In genomic region chr6:73985891-73986290, GRCh38 we compare ENCODE assay signal across 15 cellular contexts.
A peak's percentile ranks its signal among the peaks of the same experiment; 100 is the strongest.
DNase-seq lines count a peak whose midpoint lies in the region; ATAC-seq, FAIRE-seq and TF ChIP-seq lines count a peak whose summit lies in the region.
"Had no signal": no experiment of that assay in that cellular context is flagged by ENCODE, and none has a peak within 500 bp of the region (broad histone marks: within the 10 kb centered on the region; RNA-seq: fewer than 3 reads in every experiment).

No MANE protein-coding gene starts in this region.

- H3K9me3 Mint-ChIP-seq in astrocyte (ENCODE audit: unreplicated experiment): peaks cover 2% of the 10 kb centered on the region
- H3K9me3 Mint-ChIP-seq: activated T-helper 1 cell treated with anti-CD3 and anti-CD28 coated beads, Interleukin-12 subunit alpha, Interleukin-12 subunit beta, Interleukin-2, Interleukin-4 antibody, amounts not matched to agents 30 ng/mL and 10 ng/mL and 1 ng/mL, durations not matched to agents 14 hours and 24 hours and 36 hours had no signal

- TF ChIP-seq CTCF in AG10803 (conservative IDR thresholded peaks at IDR 0.05; ENCODE audit: low read length) (peak; percentile 60), astrocyte (IDR thresholded peaks at IDR 0.05; ENCODE audit: insufficient read depth, low read depth, low read length) (no peak), keratinocyte (optimal IDR thresholded peaks at IDR 0.05 in 1 of 3, IDR thresholded peaks at IDR 0.05 in 1 of 3, conservative IDR thresholded peaks at IDR 0.05 in 1 of 3; ENCODE audit: extremely low read depth in 1 of 3, insufficient read depth in 2 of 3, low read length in 3 of 3) (peak; percentile 54 to 85 (median 82)), testis (IDR thresholded peaks at IDR 0.05) (no peak)

- no peaks in the 10 kb centered on the region for H3K36me3 Mint-ChIP-seq in astrocyte (ENCODE audit: low read depth, unreplicated experiment)

- no peaks in the 10 kb centered on the region for H3K27me3 Mint-ChIP-seq in astrocyte (ENCODE audit: low read depth, unreplicated experiment)

- WGBS in testis, 2 donors: 41 to 46% methylated on average over 2 of the region's 2 CpGs

- H3K9me3 ChIP-seq in astrocyte (ENCODE audit: insufficient read depth, low read depth, low read length) (no peaks in the 10 kb centered on the region), keratinocyte (ENCODE audit: control insufficient read depth, low read depth, low read length) (no peaks in the 10 kb centered on the region), testis (no peaks in the 10 kb centered on the region)
- H3K9me3 ChIP-seq: neutrophil had no signal

- no peak overlapping the region for H3K9ac ChIP-seq in astrocyte (ENCODE audit: low read length)
- no peak overlapping the region for H3K9ac ChIP-seq in keratinocyte (ENCODE audit: control insufficient read depth, extremely low read depth, insufficient read depth, low read length)

- no peak for TF ChIP-seq POLR2A in testis (IDR thresholded peaks at IDR 0.05)

- dilution Hi-C loops in keratinocyte (cut with MboI; ENCODE audit: extremely low pct_ligation_motif_present, low sequenced_read_pairs): no loop called here

- H3K4me1 Mint-ChIP-seq in astrocyte (ENCODE audit: low read depth, unreplicated experiment): peaks cover 20% of the 10 kb centered on the region

- H2AFZ ChIP-seq in astrocyte (ENCODE audit: low read depth, low read length) (no peak overlapping the region), keratinocyte (ENCODE audit: control insufficient read depth, low read length) (no peak overlapping the region)

- ATAC-seq in HG02759 (IDR thresholded peaks at IDR 0.05; ENCODE audit: unreplicated experiment): no peak

- peak; percentile 100 for DNase-seq in AG10803 (ENCODE audit: low read depth)
- DNase-seq in HS-5 (ENCODE audit: low read depth): peak; percentile 47
- peak; percentile 5 for DNase-seq in astrocyte (ENCODE audit: low read depth)
- no peak for DNase-seq in keratinocyte (ENCODE audit: low read depth, low spot score)
- DNase-seq in testis: no peak
- DNase-seq in NCI-H2171 treated with DMSO at 0.1 percent for 48 hours (lab: John Stamatoyannopoulos, UW): no peak
- DNase-seq in NCI-H2081 (lab: John Stamatoyannopoulos, UW): no peak
- DNase-seq: GOT3; stimulated activated CD4-positive, alpha-beta T cell treated with anti-CD3 and anti-CD28 coated beads, Interleukin-4, amount 100 ng/mL, for 1 hour had no signal

- no peaks in the 10 kb centered on the region for H3K27me3 ChIP-seq in astrocyte (ENCODE audit: insufficient read depth, low read length)
- no peaks in the 10 kb centered on the region for H3K27me3 ChIP-seq in keratinocyte (ENCODE audit: control insufficient read depth, extremely low read depth, insufficient read depth, low read length)
- no peaks in the 10 kb centered on the region for H3K27me3 ChIP-seq in testis
- H3K27me3 ChIP-seq: neutrophil, tibial nerve had no signal

- H3K4me3 Mint-ChIP-seq in astrocyte (ENCODE audit: unreplicated experiment): no peak overlapping the region
- H3K4me3 Mint-ChIP-seq: activated T-helper 1 cell treated with anti-CD3 and anti-CD28 coated beads, Interleukin-12 subunit alpha, Interleukin-12 subunit beta, Interleukin-2, Interleukin-4 antibody, amounts not matched to agents 30 ng/mL and 10 ng/mL and 1 ng/mL, durations not matched to agents 14 hours and 24 hours and 36 hours had no signal

- H3K4me1 ChIP-seq in astrocyte (ENCODE audit: insufficient read depth, low read length): no peaks in the 10 kb centered on the region
- no peaks in the 10 kb centered on the region for H3K4me1 ChIP-seq in keratinocyte (ENCODE audit: control insufficient read depth, extremely low read depth, insufficient read depth, low read length)
- H3K4me1 ChIP-seq in testis: no peaks in the 10 kb centered on the region

- H3K79me2 ChIP-seq in astrocyte (ENCODE audit: insufficient read depth, low read length) (no peaks in the 10 kb centered on the region), keratinocyte (ENCODE audit: control insufficient read depth, insufficient read depth, low read length) (no peaks in the 10 kb centered on the region)

- H3K27ac ChIP-seq in astrocyte (ENCODE audit: low read depth, low read length) (no peak overlapping the region), keratinocyte (ENCODE audit: control insufficient read depth, insufficient read depth, low read length) (no peak overlapping the region), testis (no peak overlapping the region)
- H3K27ac ChIP-seq: neutrophil, tibial nerve had no signal

- no peaks in the 10 kb centered on the region for H3K9me1 ChIP-seq in keratinocyte (ENCODE audit: control insufficient read depth, extremely low read depth, insufficient read depth, low read length)

- no peak overlapping the region for H3K27ac Mint-ChIP-seq in astrocyte (ENCODE audit: unreplicated experiment)
- H3K27ac Mint-ChIP-seq: activated T-helper 1 cell treated with anti-CD3 and anti-CD28 coated beads, Interleukin-12 subunit alpha, Interleukin-12 subunit beta, Interleukin-2, Interleukin-4 antibody, amounts not matched to agents 30 ng/mL and 10 ng/mL and 1 ng/mL, durations not matched to agents 14 hours and 24 hours and 36 hours had no signal

- H3K4me3 ChIP-seq in AG10803 (ENCODE audit: low read length): no peak overlapping the region
- H3K4me3 ChIP-seq in astrocyte (ENCODE audit: insufficient read depth, low read depth, low read length): no peak overlapping the region
- no peak overlapping the region for H3K4me3 ChIP-seq in keratinocyte (ENCODE audit: control insufficient read depth in 2 of 3, extremely low read depth in 1 of 3, insufficient read depth in 2 of 3, low read depth in 1 of 3, low read length in 3 of 3)
- H3K4me3 ChIP-seq in testis: no peak overlapping the region
- H3K4me3 ChIP-seq: tibial nerve had no signal

- H4K20me1 ChIP-seq in astrocyte (ENCODE audit: insufficient read depth, low read length): no peaks in the 10 kb centered on the region
- no peaks in the 10 kb centered on the region for H4K20me1 ChIP-seq in keratinocyte (ENCODE audit: control insufficient read depth, extremely low read depth, insufficient read depth, low read length)

- H3K4me2 ChIP-seq in astrocyte (ENCODE audit: low read length) (no peak overlapping the region), keratinocyte (ENCODE audit: control insufficient read depth, extremely low read depth, insufficient read depth, low read depth, low read length) (no peak overlapping the region)

- FAIRE-seq in astrocyte (lab: Jason Lieb, UNC) (peak; percentile 86), keratinocyte (lab: Jason Lieb, UNC) (peak; percentile 78)
- FAIRE-seq: colon, D721Med had no signal

- no peaks in the 10 kb centered on the region for H3K36me3 ChIP-seq in astrocyte (ENCODE audit: insufficient read depth, low read length)
- H3K36me3 ChIP-seq in keratinocyte (ENCODE audit: control insufficient read depth in 2 of 2, extremely low read depth in 1 of 2, insufficient read depth in 2 of 2, low read length in 2 of 2): no peaks in the 10 kb centered on the region
- no peaks in the 10 kb centered on the region for H3K36me3 ChIP-seq in testis (ENCODE audit: low read depth, missing control alignments)
- H3K36me3 ChIP-seq: neutrophil, tibial nerve had no signal

- intact Hi-C loops in testis (cut with DNase I; ENCODE audit: low total_unique reads): no loop called here

Comparison
In these comparisons a context has a peak if more than half of its experiments do, and no peak if none do; other contexts are left out.
1. DNase-seq: peak in AG10803 (single experiment), HS-5 (single experiment) and astrocyte (single experiment); none in keratinocyte (single experiment), testis (single experiment), NCI-H2171 treated with DMSO at 0.1 percent for 48 hours (single experiment) and NCI-H2081 (0 of 2).
2. CTCF ChIP-seq: peak in AG10803 (single experiment) and keratinocyte (3 of 3); none in astrocyte (single experiment) and testis (0 of 3).